Comparison of ENCODE assay signal across 6 cellular contexts in the genomic region with DNA sequence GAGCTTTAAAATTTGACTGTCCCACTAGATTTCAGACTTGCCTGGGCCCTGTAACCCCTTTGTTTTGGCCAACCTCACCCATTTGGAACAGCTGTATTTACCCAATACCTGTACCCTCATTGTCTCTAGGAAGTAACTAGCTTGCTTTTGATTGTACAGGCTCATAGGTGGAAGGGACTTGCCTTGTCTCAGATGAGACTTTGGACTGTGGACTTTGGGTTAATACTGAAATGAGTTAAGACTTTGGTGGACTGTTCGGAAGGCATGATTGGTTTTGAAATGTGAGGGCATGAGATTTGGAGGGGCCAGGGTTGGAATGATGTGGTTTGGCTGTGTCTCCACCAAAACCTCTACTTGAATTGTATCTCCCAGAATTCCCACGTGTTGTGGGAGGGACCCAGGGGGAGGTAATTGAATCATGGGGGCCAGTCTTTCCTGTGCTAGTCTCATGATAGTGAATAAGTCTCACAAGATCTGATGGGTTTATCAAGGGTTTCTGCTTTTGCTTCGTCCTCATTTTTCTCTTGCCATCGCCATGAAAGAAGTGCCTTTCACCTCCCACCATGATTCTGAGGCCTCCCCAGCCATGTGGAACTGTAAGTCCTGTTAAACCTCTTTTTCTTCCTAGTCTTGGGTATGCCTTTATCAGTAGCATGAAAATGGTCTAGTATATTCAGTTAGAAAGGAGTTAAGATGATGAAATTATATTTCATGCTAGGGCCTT. TPM values are rescaled to one million over a fixed set of nuclear protein-coding genes. Genes with fewer than 3 reads are reported as not detected.
DNase-seq lines count a peak whose midpoint lies in the region; ATAC-seq and TF ChIP-seq lines count a peak whose summit lies in the region.
"Not testable (repeated sequence)": the region's sequence is repeated elsewhere in the genome, so short reads cannot be mapped to it uniquely, and the experiment has no call there.

No MANE protein-coding gene starts in this region.

- H3K36me3 Mint-ChIP-seq in CD4-positive, CD25-positive, alpha-beta regulatory T cell, result peaks cover 20% of the 10 kb centered on the region
- H3K36me3 Mint-ChIP-seq in H9 (ENCODE audit: insufficient read depth in 1 of 3, low read depth in 3 of 3), result peaks cover 13 to 41% (median 27%) of the 10 kb centered on the region in 3 experiments
- H3K36me3 Mint-ChIP-seq in activated naive CD4-positive, alpha-beta T cell treated with anti-CD3 and anti-CD28 coated beads, Interleukin-2, amount 50 U/mL, for 72 hours, result peaks cover 6 to 33% of the 10 kb centered on the region in 2 donors

- not testable (repeated sequence) for H4K91ac ChIP-seq in H9 (ENCODE audit: insufficient read length, low read depth, low read length)

- H4K20me1 ChIP-seq in H9 (ENCODE audit: control insufficient read depth, insufficient read depth, insufficient read length), result not testable (repeated sequence)

- not testable (repeated sequence) for H3K27me3 Mint-ChIP-seq in CD4-positive, CD25-positive, alpha-beta regulatory T cell; H9 (ENCODE audit: low read depth)

- not testable (repeated sequence) for ATAC-seq in CD4-positive, CD25-positive, alpha-beta regulatory T cell (ENCODE audit: low read depth in 2 of 2); activated naive CD4-positive, alpha-beta T cell treated with anti-CD3 and anti-CD28 coated beads, Interleukin-2, amount 50 U/mL, for 72 hours

- H4K5ac ChIP-seq in H9 (ENCODE audit: insufficient read length, low read depth, low read length), result not testable (repeated sequence)

- H2BK20ac ChIP-seq in H9 (ENCODE audit: low read depth, low read length, poor library complexity, severe bottlenecking), result not testable (repeated sequence)

- in situ Hi-C loops in SK-MEL-5 (cut with HindIII; ENCODE audit: low pct_unique_long_range_greater_than_20kb, low sequenced_read_pairs), result not testable (repeated sequence)

- H2BK5ac ChIP-seq in H9 (ENCODE audit: insufficient read length, low read length), result not testable (repeated sequence)

- not testable (repeated sequence) for H3K9me3 ChIP-seq in CD4-positive, CD25-positive, alpha-beta regulatory T cell (ENCODE audit: control insufficient read depth in 2 of 2, low read length in 2 of 2); H9 (ENCODE audit: control insufficient read depth, low read depth, low read length); liver (ENCODE audit: control insufficient read depth in 4 of 4, low read length in 3 of 4)

- not testable (repeated sequence) for H2BK120ac ChIP-seq in H9 (ENCODE audit: low read depth, low read length, poor library complexity, severe bottlenecking)

- peak overlapping the region in 1 of 4 donors; percentile 8 for H3K4me3 Mint-ChIP-seq in CD4-positive, CD25-positive, alpha-beta regulatory T cell
- H3K4me3 Mint-ChIP-seq in H9, result not testable (repeated sequence)

- H2BK12ac ChIP-seq in H9 (ENCODE audit: insufficient read length, low read depth, low read length), result not testable (repeated sequence)

- not testable (repeated sequence) for H3K9me3 Mint-ChIP-seq in CD4-positive, CD25-positive, alpha-beta regulatory T cell
- H3K9me3 Mint-ChIP-seq in H9, result peaks cover 10 to 19% of the 10 kb centered on the region in 2 experiments
- peaks cover 0 to 17% of the 10 kb centered on the region in 2 donors for H3K9me3 Mint-ChIP-seq in activated naive CD4-positive, alpha-beta T cell treated with anti-CD3 and anti-CD28 coated beads, Interleukin-2, amount 50 U/mL, for 72 hours

- DNase-seq in CD4-positive, CD25-positive, alpha-beta regulatory T cell; H9; activated naive CD4-positive, alpha-beta T cell treated with anti-CD3 and anti-CD28 coated beads, Interleukin-2, amount 50 U/mL, for 72 hours (ENCODE audit: low spot score in 2 of 2): not testable (repeated sequence)
- DNase-seq in SK-MEL-5 (ENCODE audit: low read depth, low spot score), result peak; percentile 65
- peak; percentile 51 for DNase-seq in foreskin melanocyte

- H2BK15ac ChIP-seq in H9 (ENCODE audit: low read depth, low read length), result not testable (repeated sequence)

- not testable (repeated sequence) for H3K56ac ChIP-seq in H9 (ENCODE audit: insufficient read length, low read depth, low read length)

- not testable (repeated sequence) for TF ChIP-seq RAD21 in liver (IDR thresholded peaks at IDR 0.05)

- H3K23me2 ChIP-seq in H9 (ENCODE audit: insufficient read length, low read depth, low read length, poor library complexity, severe bottlenecking), result not testable (repeated sequence)

- no CpG with 5 or more reads among the region's 4 CpGs for WGBS in H9 (ENCODE audit: extremely low coverage, insufficient read length, low lambda C conversion rate)
- 78% methylated on average over 4 of the region's 4 CpGs for WGBS in liver

- not testable (repeated sequence) for H3K4ac ChIP-seq in H9 (ENCODE audit: low read depth, low read length)

- not testable (repeated sequence) for H3K9ac ChIP-seq in H9 (ENCODE audit: extremely low read depth, insufficient read length, low read length); liver (ENCODE audit: low read depth in 1 of 2, low read length in 2 of 2)

- H3K4me3 ChIP-seq in CD4-positive, CD25-positive, alpha-beta regulatory T cell (ENCODE audit: low read depth, low read length); liver (ENCODE audit: low read depth in 1 of 3, low read length in 3 of 3): not testable (repeated sequence)

- H4K8ac ChIP-seq in H9 (replicated peaks; ENCODE audit: insufficient read length, low read depth, low read length), result not testable (repeated sequence)

- not testable (repeated sequence) for H2AFZ ChIP-seq in H9 (ENCODE audit: low read length)

- not testable (repeated sequence) for H3K4me2 ChIP-seq in H9 (ENCODE audit: insufficient read depth, insufficient read length, low read length)

- H2AK5ac ChIP-seq in H9 (ENCODE audit: insufficient read length, low read length), result not testable (repeated sequence)

- H3T11ph ChIP-seq in H9 (ENCODE audit: low read length), result not testable (repeated sequence)

- H3K23ac ChIP-seq in H9 (ENCODE audit: insufficient read length, low read depth, low read length), result not testable (repeated sequence)

- peak overlapping the region in 2 of 3 donors; percentile 49 to 84 for H3K27ac Mint-ChIP-seq in CD4-positive, CD25-positive, alpha-beta regulatory T cell
- peak overlapping the region in 2 of 3 experiments; percentile 10 to 18; a peak in 1 of 7 replicates for H3K27ac Mint-ChIP-seq in H9
- peak overlapping the region; percentile 8 to 22 for H3K27ac Mint-ChIP-seq in activated naive CD4-positive, alpha-beta T cell treated with anti-CD3 and anti-CD28 coated beads, Interleukin-2, amount 50 U/mL, for 72 hours

- H3K79me1 ChIP-seq in H9 (ENCODE audit: insufficient read depth, low read depth, low read length, poor library complexity, severe bottlenecking), result not testable (repeated sequence)

- not testable (repeated sequence) for H3K79me2 ChIP-seq in H9 (ENCODE audit: insufficient read depth, low read length)

- not testable (repeated sequence) for H3K18ac ChIP-seq in H9 (ENCODE audit: insufficient read length, low read depth, low read length)

- H3K27ac ChIP-seq in CD4-positive, CD25-positive, alpha-beta regulatory T cell (ENCODE audit: insufficient read depth, low read length, poor library complexity, severe bottlenecking); H9 (ENCODE audit: insufficient read length, low read depth, low read length); liver (ENCODE audit: low read depth in 1 of 2, low read length in 2 of 2): not testable (repeated sequence)

- H3K4me1 Mint-ChIP-seq in CD4-positive, CD25-positive, alpha-beta regulatory T cell, result peaks cover 16 to 70% (median 57%) of the 10 kb centered on the region in 4 donors
- peaks cover 11 to 12% of the 10 kb centered on the region in 2 experiments for H3K4me1 Mint-ChIP-seq in H9

- H3K14ac ChIP-seq in H9 (ENCODE audit: insufficient read depth, low read length), result not testable (repeated sequence)

- TF ChIP-seq CTCF in H9 (conservative IDR thresholded peaks at IDR 0.05); liver (IDR thresholded peaks at IDR 0.05; ENCODE audit: low read depth, low read length, missing input control): not testable (repeated sequence)

- not testable (repeated sequence) for H3K27me3 ChIP-seq in CD4-positive, CD25-positive, alpha-beta regulatory T cell (ENCODE audit: control insufficient read depth, insufficient read depth, low read length); H9 (ENCODE audit: insufficient read depth, low read length); liver (ENCODE audit: control insufficient read depth in 4 of 4, insufficient read depth in 4 of 4, low read length in 3 of 4)

- peaks cover 17% of the 10 kb centered on the region for H3K4me1 ChIP-seq in CD4-positive, CD25-positive, alpha-beta regulatory T cell (ENCODE audit: control insufficient read depth, insufficient read depth, low read length, poor library complexity, severe bottlenecking)
- not testable (repeated sequence) for H3K4me1 ChIP-seq in H9 (ENCODE audit: insufficient read depth, low read length)
- peaks cover 0 to 19% (median 4%) of the 10 kb centered on the region in 4 donors for H3K4me1 ChIP-seq in liver (ENCODE audit: control insufficient read depth in 4 of 4, insufficient read depth in 4 of 4, low read length in 3 of 4)

- H3K36me3 ChIP-seq in CD4-positive, CD25-positive, alpha-beta regulatory T cell (ENCODE audit: control insufficient read depth, insufficient read depth, low read length); liver (ENCODE audit: control insufficient read depth in 4 of 4, insufficient read depth in 3 of 4, low read depth in 1 of 4, low read length in 3 of 4): not testable (repeated sequence)

TF ChIP-seq in liver, 16 proteins besides CTCF, POLR2A, EP300 and RAD21:
- TF ChIP-seq HNF4A (conservative IDR thresholded peaks at IDR 0.05) (peak; percentile 66 to 80), HNF4G (IDR thresholded peaks at IDR 0.05) (peak; percentile 61), SP1 (IDR thresholded peaks at IDR 0.05) (peak; percentile 18)

RNA-seq across cellular contexts. Expression of gene TDRD3, which starts 12.7 kb away (rescaled TPM):
- total RNA-seq in CD4-positive, CD25-positive, alpha-beta regulatory T cell, result 29.8 TPM
- 10 to 100 TPM in 2 of 4 donors, 1 to 10 TPM in 2; 9.0 to 10.2 (median 9.9) TPM for polyA plus RNA-seq in CD4-positive, CD25-positive, alpha-beta regulatory T cell
- total RNA-seq in H9 (2021) (16.1 and 16.9 TPM in 2 replicates), liver (10 to 100 TPM in 1 of 2 donors, 1 to 10 TPM in 1; 7.6 to 15.8 TPM)
- total RNA-seq in SK-MEL-5 (2014; rRNA removed; shearing (Covaris generic)), result 74.1 and 85.7 TPM in 2 replicates
- polyA plus RNA-seq in SK-MEL-5 (2015; cell fraction: cytosol; rRNA removed), result 36.9 and 52.0 TPM in 2 replicates
- polyA plus RNA-seq in SK-MEL-5 (2015; cell fraction: nucleus; rRNA removed), result 41.5 and 54.6 TPM in 2 replicates
- 10 to 100 TPM; 12.9 to 22.5 TPM for total RNA-seq in activated naive CD4-positive, alpha-beta T cell treated with anti-CD3 and anti-CD28 coated beads, Interleukin-2, amount 50 U/mL, for 72 hours
- polyA plus RNA-seq in liver, result 1 to 10 TPM; 3.6 to 4.8 TPM

Comparison
In these comparisons a context has a peak if more than half of its experiments do, and no peak if none do; other contexts are left out.
1. H3K27ac Mint-ChIP-seq: peak in every context shown above with its lines; median percentile 66 in CD4-positive, CD25-positive, alpha-beta regulatory T cell; 15 in activated naive CD4-positive, alpha-beta T cell treated with anti-CD3 and anti-CD28 coated beads, Interleukin-2, amount 50 U/mL, for 72 hours; 14 in H9.